ENCODE assay signal across 10 cellular contexts in genomic region chr18:63311481-63312409, GRCh38. TPM values are rescaled to one million over a fixed set of nuclear protein-coding genes. Genes with fewer than 3 reads are reported as not detected.
DNase-seq lines count a peak whose midpoint lies in the region; ATAC-seq lines count a peak whose summit lies in the region.
"Had no signal": no experiment of that assay in that cellular context is flagged by ENCODE, and none has a peak within 500 bp of the region (broad histone marks: within the 10 kb centered on the region; RNA-seq: fewer than 3 reads in every experiment).

No MANE protein-coding gene starts in this region.

- H3K9me3 Mint-ChIP-seq in activated T-cell treated with anti-CD3 and anti-CD28 coated beads, Interleukin-2, amount 50 U/mL, for 72 hours: no peaks in the 10 kb centered on the region

- H3K27me3 Mint-ChIP-seq in activated T-cell treated with anti-CD3 and anti-CD28 coated beads, Interleukin-2, amount 50 U/mL, for 72 hours (ENCODE audit: low read depth): no peaks in the 10 kb centered on the region

- intact Hi-C loops in posterior vena cava (cut with DNase I): loop anchor here in 1 of 2 donors (10.0 kb wide), 1 partner anchor 47 kb away; no protein-coding TSS in a partner anchor

- no peak overlapping the region for H3K4me3 ChIP-seq in subcutaneous abdominal adipose tissue (ENCODE audit: low read depth in 1 of 5, low read length in 5 of 5)
- H3K4me3 ChIP-seq: cardiac muscle cell, SJSA1 had no signal

- peaks cover 21 to 42% of the 10 kb centered on the region in 2 donors for H3K36me3 Mint-ChIP-seq in activated T-cell treated with anti-CD3 and anti-CD28 coated beads, Interleukin-2, amount 50 U/mL, for 72 hours (ENCODE audit: insufficient read depth in 2 of 2)

- peaks cover 2 to 65% (median 46%) of the 10 kb centered on the region in 5 donors for H3K4me1 ChIP-seq in subcutaneous abdominal adipose tissue (ENCODE audit: control insufficient read depth in 5 of 5, insufficient read depth in 5 of 5, low read length in 5 of 5)

- peaks cover 83% of the 10 kb centered on the region for H3K4me1 Mint-ChIP-seq in activated T-cell treated with anti-CD3 and anti-CD28 coated beads, Interleukin-2, amount 50 U/mL, for 72 hours (ENCODE audit: low read depth)

- peak overlapping the region; percentile 52 for H3K27ac ChIP-seq in subcutaneous abdominal adipose tissue (ENCODE audit: low read depth, low read length)
- H3K27ac ChIP-seq: cardiac muscle cell, SJSA1 had no signal

- H3K9ac ChIP-seq in subcutaneous abdominal adipose tissue (ENCODE audit: low read length in 5 of 5): peak overlapping the region in 1 of 5 donors; percentile 48

- H3K4me3 Mint-ChIP-seq in activated T-cell treated with anti-CD3 and anti-CD28 coated beads, Interleukin-2, amount 50 U/mL, for 72 hours: peak overlapping the region; percentile 96 to 99

- no peaks in the 10 kb centered on the region for H3K27me3 ChIP-seq in subcutaneous abdominal adipose tissue (ENCODE audit: control insufficient read depth in 5 of 5, insufficient read depth in 4 of 5, low read length in 5 of 5)
- H3K27me3 ChIP-seq: SJSA1 had no signal

- no peak for DNase-seq in activated T-cell treated with anti-CD3 and anti-CD28 coated beads, Interleukin-2, amount 50 U/mL, for 72 hours
- no peak for DNase-seq in activated T-cell treated with anti-CD3 and anti-CD28 coated beads for 4 hours
- DNase-seq in MV-4-11 (lab: John Stamatoyannopoulos, UW): peak; percentile 31
- DNase-seq in NCI-H2227 treated with DMSO at 0.1 percent for 48 hours (lab: John Stamatoyannopoulos, UW): no peak
- no peak for DNase-seq in posterior vena cava (ENCODE audit: low spot score)
- no peak for DNase-seq in COLO829 (ENCODE audit: low spot score)

- no peaks in the 10 kb centered on the region for H3K36me3 ChIP-seq in subcutaneous abdominal adipose tissue (ENCODE audit: control insufficient read depth in 5 of 5, insufficient read depth in 5 of 5, low read length in 5 of 5)
- H3K36me3 ChIP-seq: cardiac muscle cell, SJSA1 had no signal

- H3K27ac Mint-ChIP-seq in activated T-cell treated with anti-CD3 and anti-CD28 coated beads, Interleukin-2, amount 50 U/mL, for 72 hours: peak overlapping the region; percentile 96

- ATAC-seq in activated T-cell treated with anti-CD3 and anti-CD28 coated beads, Interleukin-2, amount 50 U/mL, for 72 hours (replicated peaks in 1 of 2): no peak
- ATAC-seq in HG02623 (IDR thresholded peaks at IDR 0.05; ENCODE audit: unreplicated experiment): peak; percentile 51

- H3K9me3 ChIP-seq in subcutaneous abdominal adipose tissue (ENCODE audit: control insufficient read depth in 5 of 5, low read length in 5 of 5): no peaks in the 10 kb centered on the region
- H3K9me3 ChIP-seq: SJSA1 had no signal

RNA-seq across cellular contexts. Expression of gene BCL2, which starts 7.8 kb away (rescaled TPM):
- total RNA-seq in activated T-cell treated with anti-CD3 and anti-CD28 coated beads, Interleukin-2, amount 50 U/mL, for 72 hours: 100 to 1,000 TPM in 1 of 2 donors, 10 to 100 TPM in 1; 98.3 to 133 TPM
- total RNA-seq in posterior vena cava: 10 to 100 TPM; 11.6 to 13.5 TPM

RNA-seq across cellular contexts. Expression of gene KDSR, which starts 55.3 kb away (rescaled TPM):
- 10 to 100 TPM; 69.6 to 81.0 TPM for total RNA-seq in activated T-cell treated with anti-CD3 and anti-CD28 coated beads, Interleukin-2, amount 50 U/mL, for 72 hours
- total RNA-seq in posterior vena cava: 10 to 100 TPM; 54.2 to 78.7 TPM

Comparison
In these comparisons a context has a peak if more than half of its experiments do, and no peak if none do; other contexts are left out.
1. RNA of gene BCL2, which starts 7.8 kb away (total RNA-seq): 98.3 to 133 TPM in activated T-cell treated with anti-CD3 and anti-CD28 coated beads, Interleukin-2, amount 50 U/mL, for 72 hours; 11.6 to 13.5 TPM in posterior vena cava; every median in the first group is over 4 times any median in the second.